In genomic region chr1:234755449-234755863, GRCh38 we compare ENCODE assay signal across 8 cellular contexts.
DNase-seq lines count a peak whose midpoint lies in the region; ATAC-seq and TF ChIP-seq lines count a peak whose summit lies in the region.

No MANE protein-coding gene starts in this region.

- ATAC-seq in lower lobe of right lung (peak; percentile 76 to 85), GM19463 (IDR thresholded peaks at IDR 0.05; ENCODE audit: unreplicated experiment) (no peak), HG03565 (IDR thresholded peaks at IDR 0.05; ENCODE audit: unreplicated experiment) (no peak)

- POLR2A ChIA-PET in CD8-positive, alpha-beta memory T cell (lab: Charles Lee) = interaction anchor here (0.8 kb wide), 1 partner anchor 17 kb away, joined by 4 read pairs; no protein-coding TSS in a partner anchor

- DNase-seq in AG09309 (ENCODE audit: low read depth) (peak; percentile 72), MV-4-11 (lab: John Stamatoyannopoulos, UW) (peak; percentile 86), lower lobe of right lung (peak; percentile 81), LoVo (ENCODE audit: low spot score) (no peak)
- DNase-seq in CD8-positive, alpha-beta memory T cell = no peak

- H3K27ac ChIP-seq in angular gyrus (ENCODE audit: low read depth, low read length) (peak overlapping the region; percentile 13), lower lobe of right lung (no peak overlapping the region)
- H3K27ac ChIP-seq in CD8-positive, alpha-beta memory T cell (ENCODE audit: low read depth, low read length) = no peak overlapping the region

- TF ChIP-seq CTCF in AG09309 (IDR thresholded peaks at IDR 0.05; ENCODE audit: control insufficient read depth, insufficient read depth, low read depth, low read length, missing control alignments) (no peak), lower lobe of right lung (IDR thresholded peaks at IDR 0.05) (no peak)

- no peak overlapping the region for H3K4me3 Mint-ChIP-seq in CD8-positive, alpha-beta memory T cell

- no peaks in the 10 kb centered on the region for H3K27me3 ChIP-seq in lower lobe of right lung (ENCODE audit: low read depth)
- no peaks in the 10 kb centered on the region for H3K27me3 ChIP-seq in CD8-positive, alpha-beta memory T cell (ENCODE audit: insufficient read depth, low read length, poor library complexity, severe bottlenecking)

- peaks cover 5% of the 10 kb centered on the region for H3K4me1 ChIP-seq in lower lobe of right lung
- peaks cover 24% of the 10 kb centered on the region for H3K4me1 ChIP-seq in CD8-positive, alpha-beta memory T cell (ENCODE audit: insufficient read depth, low read length)

- no peaks in the 10 kb centered on the region for H3K36me3 ChIP-seq in lower lobe of right lung
- H3K36me3 ChIP-seq in CD8-positive, alpha-beta memory T cell (ENCODE audit: insufficient read depth, low read length) = no peaks in the 10 kb centered on the region

- H3K27me3 Mint-ChIP-seq in CD8-positive, alpha-beta memory T cell = peaks cover 0 to 5% of the 10 kb centered on the region in 2 donors

- no peaks in the 10 kb centered on the region for H3K9me3 Mint-ChIP-seq in CD8-positive, alpha-beta memory T cell

- no peaks in the 10 kb centered on the region for H3K9me3 ChIP-seq in lower lobe of right lung
- no peaks in the 10 kb centered on the region for H3K9me3 ChIP-seq in CD8-positive, alpha-beta memory T cell (ENCODE audit: low read length)

- CTCF ChIA-PET in CD8-positive, alpha-beta memory T cell (lab: Charles Lee) = interaction anchor here (1.5 kb wide), 1 partner anchor 17 kb away, joined by 3 read pairs; no protein-coding TSS in a partner anchor

- H3K36me3 Mint-ChIP-seq in CD8-positive, alpha-beta memory T cell = peaks cover 0 to 2% (median 0%) of the 10 kb centered on the region in 3 donors

- H3K4me3 ChIP-seq in AG09309 (ENCODE audit: control insufficient read depth, low read depth, low read length) (no peak overlapping the region), lower lobe of right lung (no peak overlapping the region)
- H3K4me3 ChIP-seq in CD8-positive, alpha-beta memory T cell (ENCODE audit: low read length) = no peak overlapping the region

- intact Hi-C loops in lower lobe of right lung (cut with DNase I) = no loop called here

- H3K27ac Mint-ChIP-seq in CD8-positive, alpha-beta memory T cell = no peak overlapping the region

- H3K4me1 Mint-ChIP-seq in CD8-positive, alpha-beta memory T cell = peaks cover 38 to 47% (median 46%) of the 10 kb centered on the region in 3 donors

Comparison
In these comparisons a context has a peak if more than half of its experiments do, and no peak if none do; other contexts are left out.
1. DNase-seq: peak in AG09309 (single experiment), MV-4-11 (single experiment) and lower lobe of right lung (single experiment); none in LoVo (single experiment) and CD8-positive, alpha-beta memory T cell (0 of 5).
2. ATAC-seq: peak in lower lobe of right lung (2 of 2); none in GM19463 (single experiment) and HG03565 (single experiment).